Comparison of ENCODE assay signal across 1 cellular context in the genomic region with DNA sequence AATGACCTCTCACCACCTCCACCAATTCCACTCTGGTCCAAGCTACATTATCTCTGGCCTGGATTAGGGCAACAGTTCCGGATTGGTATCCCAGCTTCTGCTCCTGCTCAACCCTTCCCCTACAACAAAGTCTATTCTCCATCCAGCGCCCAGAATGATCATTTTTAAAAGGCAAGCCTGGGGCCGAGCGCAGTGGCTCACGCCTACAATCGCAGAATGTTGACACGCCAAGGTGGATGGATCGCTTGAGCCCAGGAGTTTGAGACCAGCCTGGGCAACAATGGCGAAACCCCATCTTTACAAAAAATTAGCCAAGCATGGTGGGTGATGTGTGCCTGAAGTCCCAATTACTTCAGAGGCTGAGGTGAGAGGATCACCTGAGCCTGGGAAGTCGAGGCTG.
TF ChIP-seq lines count a peak whose summit lies in the region.

No MANE protein-coding gene starts in this region.

TF ChIP-seq in GM12878, 131 proteins besides CTCF, POLR2A, EP300 and RAD21:
- peak; percentile 88 for TF ChIP-seq MLLT1 (IDR thresholded peaks at IDR 0.05)
- no peak for TF ChIP-seq SRF (IDR thresholded peaks at IDR 0.05; ENCODE audit: low read depth in 2 of 2, low read length in 2 of 2)
- TF ChIP-seq, protein P1, sequence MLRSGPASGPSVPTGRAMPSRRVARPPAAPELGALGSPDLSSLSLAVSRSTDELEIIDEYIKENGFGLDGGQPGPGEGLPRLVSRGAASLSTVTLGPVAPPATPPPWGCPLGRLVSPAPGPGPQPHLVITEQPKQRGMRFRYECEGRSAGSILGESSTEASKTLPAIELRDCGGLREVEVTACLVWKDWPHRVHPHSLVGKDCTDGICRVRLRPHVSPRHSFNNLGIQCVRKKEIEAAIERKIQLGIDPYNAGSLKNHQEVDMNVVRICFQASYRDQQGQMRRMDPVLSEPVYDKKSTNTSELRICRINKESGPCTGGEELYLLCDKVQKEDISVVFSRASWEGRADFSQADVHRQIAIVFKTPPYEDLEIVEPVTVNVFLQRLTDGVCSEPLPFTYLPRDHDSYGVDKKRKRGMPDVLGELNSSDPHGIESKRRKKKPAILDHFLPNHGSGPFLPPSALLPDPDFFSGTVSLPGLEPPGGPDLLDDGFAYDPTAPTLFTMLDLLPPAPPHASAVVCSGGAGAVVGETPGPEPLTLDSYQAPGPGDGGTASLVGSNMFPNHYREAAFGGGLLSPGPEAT (IDR thresholded peaks at IDR 0.05; ENCODE audit: low read depth) = no peak
- TF ChIP-seq ETV6 (conservative IDR thresholded peaks at IDR 0.05 in 1 of 2, IDR thresholded peaks at IDR 0.05 in 1 of 2; ENCODE audit: borderline replicate concordance in 1 of 2, low read depth in 1 of 2) = no peak
- TF ChIP-seq, protein P2, sequence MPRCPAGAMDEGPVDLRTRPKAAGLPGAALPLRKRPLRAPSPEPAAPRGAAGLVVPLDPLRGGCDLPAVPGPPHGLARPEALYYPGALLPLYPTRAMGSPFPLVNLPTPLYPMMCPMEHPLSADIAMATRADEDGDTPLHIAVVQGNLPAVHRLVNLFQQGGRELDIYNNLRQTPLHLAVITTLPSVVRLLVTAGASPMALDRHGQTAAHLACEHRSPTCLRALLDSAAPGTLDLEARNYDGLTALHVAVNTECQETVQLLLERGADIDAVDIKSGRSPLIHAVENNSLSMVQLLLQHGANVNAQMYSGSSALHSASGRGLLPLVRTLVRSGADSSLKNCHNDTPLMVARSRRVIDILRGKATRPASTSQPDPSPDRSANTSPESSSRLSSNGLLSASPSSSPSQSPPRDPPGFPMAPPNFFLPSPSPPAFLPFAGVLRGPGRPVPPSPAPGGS (IDR thresholded peaks at IDR 0.05; ENCODE audit: borderline replicate concordance, insufficient read depth, low read depth, low read length, poor library complexity, severe bottlenecking) = no peak
- TF ChIP-seq MYC (IDR thresholded peaks at IDR 0.05; ENCODE audit: insufficient read depth, insufficient read length, insufficient replicate concordance, low read length, severe bottlenecking) = no peak
- no peak for TF ChIP-seq TAF1 (IDR thresholded peaks at IDR 0.05; ENCODE audit: borderline replicate concordance, low read depth, low read length)
